In genomic region chr5:142769251-142769792, GRCh38 we compare ENCODE assay signal across 8 cellular contexts. TPM values are rescaled to one million over a fixed set of nuclear protein-coding genes. Genes with fewer than 3 reads are reported as not detected.
A peak's percentile ranks its signal among the peaks of the same experiment; 100 is the strongest.
DNase-seq lines count a peak whose midpoint lies in the region; ATAC-seq and TF ChIP-seq lines count a peak whose summit lies in the region.

No MANE protein-coding gene starts in this region.

- no peaks in the 10 kb centered on the region for H3K36me3 Mint-ChIP-seq in activated naive CD8-positive, alpha-beta T cell treated with anti-CD3 and anti-CD28 coated beads, Interleukin-2, amount 50 U/mL, for 24 hours (ENCODE audit: low read depth)

- ATAC-seq in activated naive CD8-positive, alpha-beta T cell treated with anti-CD3 and anti-CD28 coated beads, Interleukin-2, amount 50 U/mL, for 24 hours = no peak
- ATAC-seq in thoracic aorta (ENCODE audit: insufficient number of reproducible peaks, low FRiP score, low read depth) (peak; percentile 28), HG02885 (IDR thresholded peaks at IDR 0.05; ENCODE audit: poor library complexity, unreplicated experiment) (no peak), HG02588 (IDR thresholded peaks at IDR 0.05; ENCODE audit: unreplicated experiment) (no peak)

- H3K4me3 ChIP-seq in AG04449 (ENCODE audit: low read depth, low read length) = peak overlapping the region; percentile 99
- H3K4me3 ChIP-seq in HEK293 (ENCODE audit: low read depth, low read length) = peak overlapping the region; percentile 93
- peak overlapping the region; percentile 96 for H3K4me3 ChIP-seq in thoracic aorta

- DNase-seq in AG04449 (ENCODE audit: low read depth, low spot score) (no peak), thoracic aorta (ENCODE audit: low spot score) (no peak), DMS 273 (lab: John Stamatoyannopoulos, UW; ENCODE audit: unreplicated experiment) (no peak)
- no peak for DNase-seq in activated naive CD8-positive, alpha-beta T cell treated with anti-CD3 and anti-CD28 coated beads, Interleukin-2, amount 50 U/mL, for 24 hours

- TF ChIP-seq CTCF in AG04449 (IDR thresholded peaks at IDR 0.05; ENCODE audit: insufficient read depth, low read length, missing control alignments) (no peak), HEK293 (tag by site-specific recombination; IDR thresholded peaks at IDR 0.05) (no peak), thoracic aorta (IDR thresholded peaks at IDR 0.05) (no peak)

- H3K36me3 ChIP-seq in HEK293 (ENCODE audit: control insufficient read depth in 2 of 2, insufficient read depth in 1 of 2, low read length in 2 of 2) (no peaks in the 10 kb centered on the region), thoracic aorta (no peaks in the 10 kb centered on the region)

- H3K4me1 Mint-ChIP-seq in activated naive CD8-positive, alpha-beta T cell treated with anti-CD3 and anti-CD28 coated beads, Interleukin-2, amount 50 U/mL, for 24 hours = peaks cover 37% of the 10 kb centered on the region

- H3K4me1 ChIP-seq in HEK293 (ENCODE audit: control insufficient read depth, insufficient read depth, low read length) = 0 out of 2 replicates have a peak, but pooled peaks cover 4% of the 10 kb centered on the region
- H3K4me1 ChIP-seq in thoracic aorta (ENCODE audit: control insufficient read depth in 1 of 2, low read depth in 2 of 2) = peaks cover 17 to 25% of the 10 kb centered on the region in 2 donors

- H3K4me3 Mint-ChIP-seq in activated naive CD8-positive, alpha-beta T cell treated with anti-CD3 and anti-CD28 coated beads, Interleukin-2, amount 50 U/mL, for 24 hours = peak overlapping the region; percentile 90

- POLR2A ChIA-PET in AG04449 (lab: Yijun Ruan, JAX) = interaction anchor here (1.4 to 2.3 kb wide), 2 partner anchors 10 to 16 kb away, joined by 7 to 12 read pairs; no protein-coding TSS in a partner anchor
- POLR2A ChIA-PET in HEK293 (lab: Yijun Ruan, JAX) = interaction anchor here (0.7 to 2.5 kb wide), 7 partner anchors 14 to 114 kb away, joined by 3 to 10 read pairs (median 4); no protein-coding TSS in a partner anchor

- peak overlapping the region; percentile 52; the same call in 1 of the 2 replicates for H3K27ac ChIP-seq in HEK293 (ENCODE audit: extremely low read depth, low read depth, low read length)
- H3K27ac ChIP-seq in layer of hippocampus (ENCODE audit: low read depth, low read length) = peak overlapping the region; percentile 78
- peak overlapping the region; percentile 87 to 89 for H3K27ac ChIP-seq in thoracic aorta

- H3K9me3 ChIP-seq in HEK293 (ENCODE audit: control insufficient read depth, insufficient read depth, low read depth, low read length) (no peaks in the 10 kb centered on the region), thoracic aorta (no peaks in the 10 kb centered on the region)

- no peaks in the 10 kb centered on the region for H3K27me3 ChIP-seq in layer of hippocampus (ENCODE audit: control insufficient read depth, insufficient read depth, low read length)
- no peaks in the 10 kb centered on the region for H3K27me3 ChIP-seq in thoracic aorta (replicated peaks; ENCODE audit: insufficient read depth)

- no peaks in the 10 kb centered on the region for H3K9me3 Mint-ChIP-seq in activated naive CD8-positive, alpha-beta T cell treated with anti-CD3 and anti-CD28 coated beads, Interleukin-2, amount 50 U/mL, for 24 hours

- no peaks in the 10 kb centered on the region for H3K27me3 Mint-ChIP-seq in activated naive CD8-positive, alpha-beta T cell treated with anti-CD3 and anti-CD28 coated beads, Interleukin-2, amount 50 U/mL, for 24 hours

- CTCF ChIA-PET in AG04449 (lab: Yijun Ruan, JAX) = interaction anchor here (0.8 to 6.1 kb wide), 10 partner anchors 10 to 112 kb away, joined by 3 to 53 read pairs (median 8); no protein-coding TSS in a partner anchor
- CTCF ChIA-PET in HEK293 (lab: Yijun Ruan, JAX) = interaction anchor here (0.6 to 4.5 kb wide), 8 partner anchors 16 to 111 kb away, joined by 4 to 23 read pairs (median 6); no protein-coding TSS in a partner anchor

- peak overlapping the region; percentile 85 for H3K27ac Mint-ChIP-seq in activated naive CD8-positive, alpha-beta T cell treated with anti-CD3 and anti-CD28 coated beads, Interleukin-2, amount 50 U/mL, for 24 hours

TF ChIP-seq in HEK293, 187 proteins besides CTCF, POLR2A, EP300 and RAD21:
- TF ChIP-seq ZNF24 (tag by site-specific recombination; IDR thresholded peaks at IDR 0.05) (0 out of 2 replicates have a peak, but pooled peaks have one; percentile 8), ZNF830 (tag by site-specific recombination; IDR thresholded peaks at IDR 0.05; ENCODE audit: low read depth) (no peak), ZNF335 (tag by site-specific recombination; conservative IDR thresholded peaks at IDR 0.05) (peak; percentile 89), ZNF561 (tag by site-specific recombination; IDR thresholded peaks at IDR 0.05; ENCODE audit: borderline replicate concordance) (0 out of 2 replicates have a peak, but pooled peaks have one; percentile 34)
- TF ChIP-seq, protein P1, sequence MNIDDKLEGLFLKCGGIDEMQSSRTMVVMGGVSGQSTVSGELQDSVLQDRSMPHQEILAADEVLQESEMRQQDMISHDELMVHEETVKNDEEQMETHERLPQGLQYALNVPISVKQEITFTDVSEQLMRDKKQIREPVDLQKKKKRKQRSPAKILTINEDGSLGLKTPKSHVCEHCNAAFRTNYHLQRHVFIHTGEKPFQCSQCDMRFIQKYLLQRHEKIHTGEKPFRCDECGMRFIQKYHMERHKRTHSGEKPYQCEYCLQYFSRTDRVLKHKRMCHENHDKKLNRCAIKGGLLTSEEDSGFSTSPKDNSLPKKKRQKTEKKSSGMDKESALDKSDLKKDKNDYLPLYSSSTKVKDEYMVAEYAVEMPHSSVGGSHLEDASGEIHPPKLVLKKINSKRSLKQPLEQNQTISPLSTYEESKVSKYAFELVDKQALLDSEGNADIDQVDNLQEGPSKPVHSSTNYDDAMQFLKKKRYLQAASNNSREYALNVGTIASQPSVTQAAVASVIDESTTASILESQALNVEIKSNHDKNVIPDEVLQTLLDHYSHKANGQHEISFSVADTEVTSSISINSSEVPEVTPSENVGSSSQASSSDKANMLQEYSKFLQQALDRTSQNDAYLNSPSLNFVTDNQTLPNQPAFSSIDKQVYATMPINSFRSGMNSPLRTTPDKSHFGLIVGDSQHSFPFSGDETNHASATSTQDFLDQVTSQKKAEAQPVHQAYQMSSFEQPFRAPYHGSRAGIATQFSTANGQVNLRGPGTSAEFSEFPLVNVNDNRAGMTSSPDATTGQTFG (tag by site-specific recombination; IDR thresholded peaks at IDR 0.05; ENCODE audit: borderline replicate concordance) = no peak

RNA-seq across cellular contexts. Expression of gene ARHGAP26, which starts 0.9 kb away (rescaled TPM):
- total RNA-seq in thoracic aorta = 10 to 100 TPM; 27.5 to 80.7 TPM
